Comparison of ENCODE assay signal across 7 cellular contexts in the genomic region with DNA sequence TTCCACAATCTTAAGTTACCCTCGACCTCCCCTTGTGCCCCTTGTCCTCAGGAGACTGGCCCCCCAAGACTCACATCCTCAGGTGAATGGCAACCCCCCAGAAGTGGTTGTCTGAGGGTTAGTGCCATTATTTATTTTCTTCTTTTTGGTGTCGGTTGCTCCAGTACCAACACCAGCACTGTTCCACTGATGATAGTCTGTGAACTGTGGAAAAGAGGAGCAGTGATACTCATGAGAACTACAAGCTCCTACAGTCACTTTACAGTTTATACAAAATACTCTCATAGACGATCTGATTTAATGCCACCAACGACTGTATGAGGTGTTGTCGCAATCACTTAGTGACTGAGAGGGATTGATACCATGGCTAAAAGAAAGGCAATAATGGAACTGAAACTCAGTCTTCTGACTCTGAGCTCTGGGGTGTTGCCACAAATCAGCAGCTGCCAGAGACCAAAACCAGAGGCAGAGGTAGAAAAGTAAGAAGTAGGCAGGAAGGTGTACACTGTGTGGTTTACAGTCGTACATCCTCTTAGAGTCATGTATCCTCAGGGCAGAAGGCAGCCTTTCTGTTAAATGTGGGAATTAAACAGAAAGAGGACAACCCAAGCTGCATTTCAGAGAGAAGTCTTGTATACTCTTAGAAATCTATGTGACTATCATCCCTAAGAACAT.
DNase-seq lines count a peak whose midpoint lies in the region; ATAC-seq lines count a peak whose summit lies in the region.
"Not testable (repeated sequence)": the region's sequence is repeated elsewhere in the genome, so short reads cannot be mapped to it uniquely, and the experiment has no call there.

No MANE protein-coding gene starts in this region.

- ATAC-seq in GM18909 (IDR thresholded peaks at IDR 0.05; ENCODE audit: poor library complexity, unreplicated experiment), result peak; percentile 44
- ATAC-seq in activated CD4-positive, alpha-beta T cell treated with anti-CD3 and anti-CD28 coated beads for 36 hours, result peak; percentile 55
- peak; percentile 62 to 77 for ATAC-seq in activated T-cell treated with anti-CD3 and anti-CD28 coated beads, Interleukin-2, amount 50 U/mL, for 72 hours (replicated peaks in 1 of 2)
- peak; percentile 28 for ATAC-seq in activated naive CD8-positive, alpha-beta T cell treated with anti-CD3 and anti-CD28 coated beads, Interleukin-2, amount 50 U/mL, for 24 hours
- ATAC-seq in naive thymus-derived CD4-positive, alpha-beta T cell, result peak; percentile 40
- peak; percentile 55 for ATAC-seq in stimulated activated naive CD8-positive, alpha-beta T cell treated with anti-CD3 and anti-CD28 coated beads, Interleukin-15, amount 100 ng/mL, for 72 hours

- H3K36me3 Mint-ChIP-seq in activated CD4-positive, alpha-beta T cell treated with anti-CD3 and anti-CD28 coated beads for 36 hours (ENCODE audit: low read depth); activated T-cell treated with anti-CD3 and anti-CD28 coated beads, Interleukin-2, amount 50 U/mL, for 72 hours (ENCODE audit: insufficient read depth in 2 of 2); activated naive CD8-positive, alpha-beta T cell treated with anti-CD3 and anti-CD28 coated beads, Interleukin-2, amount 50 U/mL, for 24 hours (ENCODE audit: low read depth); naive thymus-derived CD4-positive, alpha-beta T cell: not testable (repeated sequence)

- H3K27ac Mint-ChIP-seq in activated CD4-positive, alpha-beta T cell treated with anti-CD3 and anti-CD28 coated beads for 36 hours; activated T-cell treated with anti-CD3 and anti-CD28 coated beads, Interleukin-2, amount 50 U/mL, for 72 hours; activated naive CD8-positive, alpha-beta T cell treated with anti-CD3 and anti-CD28 coated beads, Interleukin-2, amount 50 U/mL, for 24 hours; naive thymus-derived CD4-positive, alpha-beta T cell; stimulated activated naive CD8-positive, alpha-beta T cell treated with anti-CD3 and anti-CD28 coated beads, Interleukin-15, amount 100 ng/mL, for 72 hours: not testable (repeated sequence)

- not testable (repeated sequence) for H3K27ac ChIP-seq in naive thymus-derived CD4-positive, alpha-beta T cell (ENCODE audit: low read depth, low read length)

- H3K4me3 ChIP-seq in naive thymus-derived CD4-positive, alpha-beta T cell (ENCODE audit: low read length), result not testable (repeated sequence)

- not testable (repeated sequence) for H3K27me3 ChIP-seq in naive thymus-derived CD4-positive, alpha-beta T cell (ENCODE audit: control insufficient read depth in 2 of 2, insufficient read depth in 2 of 2, low read length in 2 of 2)

- H3K4me3 Mint-ChIP-seq in activated CD4-positive, alpha-beta T cell treated with anti-CD3 and anti-CD28 coated beads for 36 hours; activated T-cell treated with anti-CD3 and anti-CD28 coated beads, Interleukin-2, amount 50 U/mL, for 72 hours; activated naive CD8-positive, alpha-beta T cell treated with anti-CD3 and anti-CD28 coated beads, Interleukin-2, amount 50 U/mL, for 24 hours; naive thymus-derived CD4-positive, alpha-beta T cell; stimulated activated naive CD8-positive, alpha-beta T cell treated with anti-CD3 and anti-CD28 coated beads, Interleukin-15, amount 100 ng/mL, for 72 hours: not testable (repeated sequence)

- not testable (repeated sequence) for H3K9me3 ChIP-seq in naive thymus-derived CD4-positive, alpha-beta T cell (ENCODE audit: control insufficient read depth in 2 of 3, low read length in 3 of 3)

- H3K36me3 ChIP-seq in naive thymus-derived CD4-positive, alpha-beta T cell (ENCODE audit: control insufficient read depth in 2 of 3, insufficient read depth in 3 of 3, low read length in 3 of 3), result not testable (repeated sequence)

- peak; percentile 47 for DNase-seq in MV-4-11 (lab: John Stamatoyannopoulos, UW)
- DNase-seq in activated CD4-positive, alpha-beta T cell treated with anti-CD3 and anti-CD28 coated beads for 36 hours; activated T-cell treated with anti-CD3 and anti-CD28 coated beads, Interleukin-2, amount 50 U/mL, for 72 hours; activated naive CD8-positive, alpha-beta T cell treated with anti-CD3 and anti-CD28 coated beads, Interleukin-2, amount 50 U/mL, for 24 hours; naive thymus-derived CD4-positive, alpha-beta T cell; stimulated activated naive CD8-positive, alpha-beta T cell treated with anti-CD3 and anti-CD28 coated beads, Interleukin-15, amount 100 ng/mL, for 72 hours: not testable (repeated sequence)

- H3K4me1 Mint-ChIP-seq in activated CD4-positive, alpha-beta T cell treated with anti-CD3 and anti-CD28 coated beads for 36 hours; activated T-cell treated with anti-CD3 and anti-CD28 coated beads, Interleukin-2, amount 50 U/mL, for 72 hours (ENCODE audit: low read depth); activated naive CD8-positive, alpha-beta T cell treated with anti-CD3 and anti-CD28 coated beads, Interleukin-2, amount 50 U/mL, for 24 hours; naive thymus-derived CD4-positive, alpha-beta T cell; stimulated activated naive CD8-positive, alpha-beta T cell treated with anti-CD3 and anti-CD28 coated beads, Interleukin-15, amount 100 ng/mL, for 72 hours: not testable (repeated sequence)

- POLR2A ChIA-PET in activated CD4-positive, alpha-beta T cell treated with anti-CD3 and anti-CD28 coated beads for 36 hours (lab: Charles Lee); naive thymus-derived CD4-positive, alpha-beta T cell (lab: Charles Lee): not testable (repeated sequence)

- intact Hi-C loops in activated CD4-positive, alpha-beta T cell treated with anti-CD3 and anti-CD28 coated beads for 36 hours (cut with DNase I, micrococcal nuclease); naive thymus-derived CD4-positive, alpha-beta T cell (cut with micrococcal nuclease): not testable (repeated sequence)

- not testable (repeated sequence) for H3K9me3 Mint-ChIP-seq in activated CD4-positive, alpha-beta T cell treated with anti-CD3 and anti-CD28 coated beads for 36 hours (ENCODE audit: low read depth); activated T-cell treated with anti-CD3 and anti-CD28 coated beads, Interleukin-2, amount 50 U/mL, for 72 hours; activated naive CD8-positive, alpha-beta T cell treated with anti-CD3 and anti-CD28 coated beads, Interleukin-2, amount 50 U/mL, for 24 hours; stimulated activated naive CD8-positive, alpha-beta T cell treated with anti-CD3 and anti-CD28 coated beads, Interleukin-15, amount 100 ng/mL, for 72 hours
- H3K9me3 Mint-ChIP-seq in naive thymus-derived CD4-positive, alpha-beta T cell, result peaks cover 0 to 16% (median 0%) of the 10 kb centered on the region in 11 donors

- H3K27me3 Mint-ChIP-seq in activated CD4-positive, alpha-beta T cell treated with anti-CD3 and anti-CD28 coated beads for 36 hours; activated T-cell treated with anti-CD3 and anti-CD28 coated beads, Interleukin-2, amount 50 U/mL, for 72 hours (ENCODE audit: low read depth); activated naive CD8-positive, alpha-beta T cell treated with anti-CD3 and anti-CD28 coated beads, Interleukin-2, amount 50 U/mL, for 24 hours; naive thymus-derived CD4-positive, alpha-beta T cell; stimulated activated naive CD8-positive, alpha-beta T cell treated with anti-CD3 and anti-CD28 coated beads, Interleukin-15, amount 100 ng/mL, for 72 hours: not testable (repeated sequence)

- CTCF ChIA-PET in activated CD4-positive, alpha-beta T cell treated with anti-CD3 and anti-CD28 coated beads for 36 hours (lab: Charles Lee); naive thymus-derived CD4-positive, alpha-beta T cell (lab: Charles Lee): not testable (repeated sequence)

- not testable (repeated sequence) for H3K4me1 ChIP-seq in naive thymus-derived CD4-positive, alpha-beta T cell (ENCODE audit: control insufficient read depth in 2 of 2, insufficient read depth in 2 of 2, low read length in 2 of 2)
